ENCODE assay signal across 15 cellular contexts in genomic region chr3:5657109-5657508, GRCh38.
"Had no signal": no experiment of that assay in that cellular context is flagged by ENCODE, and none has a peak within 500 bp of the region (broad histone marks: within the 10 kb centered on the region; RNA-seq: fewer than 3 reads in every experiment).

No MANE protein-coding gene starts in this region.

- H3K9me3 ChIP-seq: thyroid gland had no signal

- H3K27me3 ChIP-seq: thyroid gland had no signal

- H3K27ac Mint-ChIP-seq: activated naive CD4-positive, alpha-beta T cell treated with anti-CD3 and anti-CD28 coated beads for 36 hours; activated T-helper 17 cell treated with anti-CD3 and anti-CD28 coated beads, Interleukin-2, amount 50 U/mL, for 72 hours had no signal

- DNase-seq: activated CD4-positive, alpha-beta T cell treated with anti-CD3 and anti-CD28 coated beads, Interleukin-2, amount 50 U/mL, for 1 hour; activated CD4-positive, CD25-positive, alpha-beta regulatory T cell; activated naive CD4-positive, alpha-beta T cell treated with anti-CD3 and anti-CD28 coated beads for 36 hours; activated T-cell treated with anti-CD3 and anti-CD28 coated beads for 4 hours; caudate nucleus; effector memory CD4-positive, alpha-beta T cell; hypothalamus; kidney glomerular epithelial cell; retina; small intestine; thyroid gland had no signal

- H3K4me3 Mint-ChIP-seq: activated naive CD4-positive, alpha-beta T cell treated with anti-CD3 and anti-CD28 coated beads for 36 hours; activated T-helper 17 cell treated with anti-CD3 and anti-CD28 coated beads, Interleukin-2, amount 50 U/mL, for 72 hours had no signal

- H3K4me3 ChIP-seq: coronary artery, thyroid gland had no signal

- H3K4me1 ChIP-seq: parathyroid adenoma, thyroid gland had no signal

- H3K4me1 Mint-ChIP-seq: activated T-helper 17 cell treated with anti-CD3 and anti-CD28 coated beads, Interleukin-2, amount 50 U/mL, for 72 hours had no signal

- H3K27me3 Mint-ChIP-seq: activated T-helper 17 cell treated with anti-CD3 and anti-CD28 coated beads, Interleukin-2, amount 50 U/mL, for 72 hours had no signal

- ATAC-seq: activated T-helper 17 cell treated with anti-CD3 and anti-CD28 coated beads, Interleukin-2, amount 50 U/mL, for 72 hours had no signal

- H3K27ac ChIP-seq: coronary artery, epithelial cell of prostate, parathyroid adenoma, thyroid gland had no signal

- H3K36me3 ChIP-seq: thyroid gland had no signal
